14 cellular contexts compared by ENCODE assay signal in genomic region chr2:99819766-99820165, GRCh38.
A peak's percentile ranks its signal among the peaks of the same experiment; 100 is the strongest.
DNase-seq lines count a peak whose midpoint lies in the region; ATAC-seq and TF ChIP-seq lines count a peak whose summit lies in the region.
"Had no signal": no experiment of that assay in that cellular context is flagged by ENCODE, and none has a peak within 500 bp of the region (broad histone marks: within the 10 kb centered on the region; RNA-seq: fewer than 3 reads in every experiment).

No MANE protein-coding gene starts in this region.

- peaks cover 29% of the 10 kb centered on the region for H3K4me1 Mint-ChIP-seq in neural progenitor cell
- H3K4me1 Mint-ChIP-seq in stimulated activated effector memory CD8-positive, alpha-beta T cell treated with anti-CD3 and anti-CD28 coated beads, Interleukin-12 subunit alpha, Interleukin-12 subunit beta, amount 100 ng/mL, for 72 hours: no peaks in the 10 kb centered on the region
- H3K4me1 Mint-ChIP-seq: immature natural killer cell had no signal

- peaks cover 15% of the 10 kb centered on the region for H3K4me1 ChIP-seq in neural progenitor cell
- no peaks in the 10 kb centered on the region for H3K4me1 ChIP-seq in right cardiac atrium (ENCODE audit: control insufficient read depth, insufficient read depth, low read length)

- no peak overlapping the region for H3K9ac ChIP-seq in neural progenitor cell

- intact Hi-C loops in right cardiac atrium (cut with DNase I): loop anchor here in 2 of 4 donors (10.0 kb wide), 2 partner anchors 245 to 255 kb away; no protein-coding TSS in a partner anchor

- no peaks in the 10 kb centered on the region for H3K79me2 ChIP-seq in neural progenitor cell (ENCODE audit: low read depth)

- H3K36me3 ChIP-seq in neural progenitor cell: no peaks in the 10 kb centered on the region
- H3K36me3 ChIP-seq: cardiac muscle cell had no signal

- no peak overlapping the region for H3K4me3 Mint-ChIP-seq in neural progenitor cell
- no peak overlapping the region for H3K4me3 Mint-ChIP-seq in stimulated activated effector memory CD8-positive, alpha-beta T cell treated with anti-CD3 and anti-CD28 coated beads, Interleukin-12 subunit alpha, Interleukin-12 subunit beta, amount 100 ng/mL, for 72 hours
- H3K4me3 Mint-ChIP-seq: immature natural killer cell; natural killer cell treated with Interleukin-12 subunit alpha and Interleukin-12 subunit beta and Interleukin-15 and Interleukin-18, amount 100 ng/mL, for 72 hours had no signal

- DNase-seq in H4 (ENCODE audit: low spot score): peak; percentile 19
- peak; percentile 28 for DNase-seq in NCI-H226
- DNase-seq in dermis blood vessel endothelial cell: peak; percentile 31
- DNase-seq in neural progenitor cell (ENCODE audit: low spot score): peak; percentile 28
- no peak for DNase-seq in NCI-H82 treated with DMSO at 0.1 percent for 48 hours (lab: John Stamatoyannopoulos, UW; ENCODE audit: unreplicated experiment)
- DNase-seq in right cardiac atrium: no peak
- no peak for DNase-seq in stimulated activated effector memory CD8-positive, alpha-beta T cell treated with anti-CD3 and anti-CD28 coated beads, Interleukin-12 subunit alpha, Interleukin-12 subunit beta, amount 100 ng/mL, for 72 hours (ENCODE audit: low spot score in 2 of 2)
- DNase-seq: immature natural killer cell; NCI-H1436; stimulated activated CD4-positive, alpha-beta T cell treated with anti-CD3 and anti-CD28 coated beads, Interleukin-12 subunit alpha, Interleukin-12 subunit beta, amount 100 ng/mL, for 4 hours had no signal

- no peak overlapping the region for H3K27ac ChIP-seq in neural progenitor cell
- no peak overlapping the region for H3K27ac ChIP-seq in right cardiac atrium (ENCODE audit: low read length)
- H3K27ac ChIP-seq: cardiac muscle cell, RWPE1 had no signal

- H2AFZ ChIP-seq in neural progenitor cell (replicated peaks): no peak overlapping the region

- peaks cover 11% of the 10 kb centered on the region for H3K27me3 Mint-ChIP-seq in neural progenitor cell (ENCODE audit: insufficient read depth, low read depth)

- H3K9me3 ChIP-seq in neural progenitor cell (ENCODE audit: low read depth): no peaks in the 10 kb centered on the region
- H3K9me3 ChIP-seq in right cardiac atrium (ENCODE audit: control insufficient read depth, low read length): no peaks in the 10 kb centered on the region

- H3K27me3 ChIP-seq in neural progenitor cell: no peaks in the 10 kb centered on the region
- no peaks in the 10 kb centered on the region for H3K27me3 ChIP-seq in right cardiac atrium (ENCODE audit: control insufficient read depth, insufficient read depth)
- H3K27me3 ChIP-seq: cardiac muscle cell had no signal

- ATAC-seq in GM18498 (IDR thresholded peaks at IDR 0.05; ENCODE audit: unreplicated experiment) (no peak), right cardiac atrium (no peak)
- ATAC-seq in stimulated activated effector memory CD8-positive, alpha-beta T cell treated with anti-CD3 and anti-CD28 coated beads, Interleukin-12 subunit alpha, Interleukin-12 subunit beta, amount 100 ng/mL, for 72 hours: no peak

- H4K20me1 ChIP-seq in neural progenitor cell (ENCODE audit: low read depth): no peaks in the 10 kb centered on the region

- peaks cover 21% of the 10 kb centered on the region for H3K9me3 Mint-ChIP-seq in neural progenitor cell
- H3K9me3 Mint-ChIP-seq in stimulated activated effector memory CD8-positive, alpha-beta T cell treated with anti-CD3 and anti-CD28 coated beads, Interleukin-12 subunit alpha, Interleukin-12 subunit beta, amount 100 ng/mL, for 72 hours: no peaks in the 10 kb centered on the region
- H3K9me3 Mint-ChIP-seq: immature natural killer cell; natural killer cell treated with Interleukin-12 subunit alpha and Interleukin-12 subunit beta and Interleukin-15 and Interleukin-18, amount 100 ng/mL, for 72 hours had no signal

- H3K27ac Mint-ChIP-seq in neural progenitor cell: no peak overlapping the region
- H3K27ac Mint-ChIP-seq in stimulated activated effector memory CD8-positive, alpha-beta T cell treated with anti-CD3 and anti-CD28 coated beads, Interleukin-12 subunit alpha, Interleukin-12 subunit beta, amount 100 ng/mL, for 72 hours: no peak overlapping the region
- H3K27ac Mint-ChIP-seq: immature natural killer cell; natural killer cell treated with Interleukin-12 subunit alpha and Interleukin-12 subunit beta and Interleukin-15 and Interleukin-18, amount 100 ng/mL, for 72 hours had no signal

- peaks cover 8% of the 10 kb centered on the region for H3K36me3 Mint-ChIP-seq in neural progenitor cell
- H3K36me3 Mint-ChIP-seq in stimulated activated effector memory CD8-positive, alpha-beta T cell treated with anti-CD3 and anti-CD28 coated beads, Interleukin-12 subunit alpha, Interleukin-12 subunit beta, amount 100 ng/mL, for 72 hours: no peaks in the 10 kb centered on the region
- H3K36me3 Mint-ChIP-seq: immature natural killer cell; natural killer cell treated with Interleukin-12 subunit alpha and Interleukin-12 subunit beta and Interleukin-15 and Interleukin-18, amount 100 ng/mL, for 72 hours had no signal

- WGBS in right cardiac atrium: 96% methylated on average over 7 of the region's 7 CpGs

- H3K4me3 ChIP-seq in neural progenitor cell: no peak overlapping the region
- H3K4me3 ChIP-seq in right cardiac atrium (ENCODE audit: low read length): no peak overlapping the region
- H3K4me3 ChIP-seq: cardiac muscle cell had no signal

- TF ChIP-seq CTCF in neural progenitor cell (IDR thresholded peaks at IDR 0.05): peak; percentile 32

- peaks cover 6% of the 10 kb centered on the region for H3F3A ChIP-seq in neural progenitor cell (ENCODE audit: low read depth)

- H3K4me2 ChIP-seq in neural progenitor cell: no peak overlapping the region

Comparison
In these comparisons a context has a peak if more than half of its experiments do, and no peak if none do; other contexts are left out.
1. DNase-seq: peak in H4 (single experiment), NCI-H226 (single experiment), dermis blood vessel endothelial cell (single experiment) and neural progenitor cell (single experiment); none in NCI-H82 treated with DMSO at 0.1 percent for 48 hours (single experiment), right cardiac atrium (0 of 3) and stimulated activated effector memory CD8-positive, alpha-beta T cell treated with anti-CD3 and anti-CD28 coated beads, Interleukin-12 subunit alpha, Interleukin-12 subunit beta, amount 100 ng/mL, for 72 hours (0 of 2).